ENCODE assay signal across 8 cellular contexts in genomic region chr5:143824851-143825720, GRCh38. TPM values are rescaled to one million over a fixed set of nuclear protein-coding genes. Genes with fewer than 3 reads are reported as not detected.
DNase-seq lines count a peak whose midpoint lies in the region; ATAC-seq and TF ChIP-seq lines count a peak whose summit lies in the region.

No MANE protein-coding gene starts in this region.

- no peaks in the 10 kb centered on the region for H3K4me1 ChIP-seq in NT2/D1 (ENCODE audit: insufficient read depth, insufficient read length)
- H3K4me1 ChIP-seq in esophagus muscularis mucosa: peaks cover 5 to 12% (median 7%) of the 10 kb centered on the region in 4 donors

- H3K27me3 ChIP-seq in NT2/D1 (ENCODE audit: insufficient read depth, insufficient read length): no peaks in the 10 kb centered on the region
- no peaks in the 10 kb centered on the region for H3K27me3 ChIP-seq in esophagus muscularis mucosa

- no peaks in the 10 kb centered on the region for H3K36me3 ChIP-seq in NT2/D1 (ENCODE audit: insufficient read depth, insufficient read length, low read length)
- H3K36me3 ChIP-seq in esophagus muscularis mucosa: no peaks in the 10 kb centered on the region

- H3K9ac ChIP-seq in NT2/D1 (ENCODE audit: insufficient read length, low read depth): no peak overlapping the region

- peaks cover 0 to 3% (median 0%) of the 10 kb centered on the region in 5 donors for H3K27me3 Mint-ChIP-seq in naive thymus-derived CD8-positive, alpha-beta T cell

- no peak overlapping the region for H3K27ac ChIP-seq in esophagus muscularis mucosa (replicated peaks in 1 of 4)

- POLR2A ChIA-PET in naive thymus-derived CD8-positive, alpha-beta T cell (lab: Charles Lee): no interaction called here

- no peaks in the 10 kb centered on the region for H3K9me3 Mint-ChIP-seq in naive thymus-derived CD8-positive, alpha-beta T cell
- no peaks in the 10 kb centered on the region for H3K9me3 Mint-ChIP-seq in stimulated activated effector memory CD8-positive, alpha-beta T cell treated with anti-CD3 and anti-CD28 coated beads, Interleukin-12 subunit alpha, Interleukin-12 subunit beta, amount 100 ng/mL, for 72 hours

- no peak overlapping the region for H3K27ac Mint-ChIP-seq in naive thymus-derived CD8-positive, alpha-beta T cell
- H3K27ac Mint-ChIP-seq in stimulated activated effector memory CD8-positive, alpha-beta T cell treated with anti-CD3 and anti-CD28 coated beads, Interleukin-12 subunit alpha, Interleukin-12 subunit beta, amount 100 ng/mL, for 72 hours: no peak overlapping the region

- H3K9me3 ChIP-seq in NT2/D1 (ENCODE audit: insufficient read depth, low read length): no peaks in the 10 kb centered on the region
- no peaks in the 10 kb centered on the region for H3K9me3 ChIP-seq in esophagus muscularis mucosa

- in situ Hi-C loops in Caki2 (cut with HindIII; ENCODE audit: low pct_unique_long_range_greater_than_20kb, low sequenced_read_pairs): no loop called here

- peak; percentile 58 for DNase-seq in Caki2 (ENCODE audit: low read depth)
- peak; percentile 48 for DNase-seq in HS-5 (ENCODE audit: low read depth)
- peak; percentile 60 for DNase-seq in NT2/D1 (ENCODE audit: low read depth, low spot score)
- peak; percentile 93 for DNase-seq in activated CD8-positive, alpha-beta memory T cell treated with anti-CD3 and anti-CD28 coated beads, Interleukin-2, amount 50 U/mL, for 48 hours
- peak; percentile 94 for DNase-seq in esophagus muscularis mucosa (ENCODE audit: extremely low spot score)
- DNase-seq in naive thymus-derived CD8-positive, alpha-beta T cell: peak; percentile 59 to 88 (median 77)
- peak; percentile 83 to 92 for DNase-seq in stimulated activated effector memory CD8-positive, alpha-beta T cell treated with anti-CD3 and anti-CD28 coated beads, Interleukin-12 subunit alpha, Interleukin-12 subunit beta, amount 100 ng/mL, for 72 hours (ENCODE audit: low spot score in 2 of 2)

- intact Hi-C loops in esophagus muscularis mucosa (cut with DNase I): loop anchor here (2.0 to 10.0 kb wide), 2 partner anchors 420 to 820 kb away; no protein-coding TSS in a partner anchor

- no peaks in the 10 kb centered on the region for H3K36me3 Mint-ChIP-seq in naive thymus-derived CD8-positive, alpha-beta T cell
- H3K36me3 Mint-ChIP-seq in stimulated activated effector memory CD8-positive, alpha-beta T cell treated with anti-CD3 and anti-CD28 coated beads, Interleukin-12 subunit alpha, Interleukin-12 subunit beta, amount 100 ng/mL, for 72 hours: no peaks in the 10 kb centered on the region

- TF ChIP-seq CTCF in esophagus muscularis mucosa (IDR thresholded peaks at IDR 0.05): peak in 2 of 3 experiments; percentile 90 to 96

- no peak overlapping the region for H3K4me3 ChIP-seq in NT2/D1 (ENCODE audit: insufficient read length, low read depth)
- no peak overlapping the region for H3K4me3 ChIP-seq in esophagus muscularis mucosa

- no peak for TF ChIP-seq EP300 in esophagus muscularis mucosa (IDR thresholded peaks at IDR 0.05)

- H3K4me3 Mint-ChIP-seq in naive thymus-derived CD8-positive, alpha-beta T cell: no peak overlapping the region
- no peak overlapping the region for H3K4me3 Mint-ChIP-seq in stimulated activated effector memory CD8-positive, alpha-beta T cell treated with anti-CD3 and anti-CD28 coated beads, Interleukin-12 subunit alpha, Interleukin-12 subunit beta, amount 100 ng/mL, for 72 hours

- peak; percentile 42 for ATAC-seq in GM21360 (IDR thresholded peaks at IDR 0.05; ENCODE audit: unreplicated experiment)
- peak; percentile 92 to 94 for ATAC-seq in naive thymus-derived CD8-positive, alpha-beta T cell
- peak; percentile 79 for ATAC-seq in stimulated activated effector memory CD8-positive, alpha-beta T cell treated with anti-CD3 and anti-CD28 coated beads, Interleukin-12 subunit alpha, Interleukin-12 subunit beta, amount 100 ng/mL, for 72 hours

- 54% methylated on average over 8 of the region's 8 CpGs for WGBS in esophagus muscularis mucosa

- H3K4me1 Mint-ChIP-seq in naive thymus-derived CD8-positive, alpha-beta T cell: peaks cover 3 to 13% (median 9%) of the 10 kb centered on the region in 4 donors
- H3K4me1 Mint-ChIP-seq in stimulated activated effector memory CD8-positive, alpha-beta T cell treated with anti-CD3 and anti-CD28 coated beads, Interleukin-12 subunit alpha, Interleukin-12 subunit beta, amount 100 ng/mL, for 72 hours: peaks cover 15% of the 10 kb centered on the region

- no peak for TF ChIP-seq POLR2A in esophagus muscularis mucosa (IDR thresholded peaks at IDR 0.05; ENCODE audit: low read depth)

RNA-seq across cellular contexts. Expression of gene HMHB1, which starts 13.1 kb away (rescaled TPM):
- total RNA-seq in Caki2 (2014; rRNA removed; shearing (Covaris generic); ENCODE audit: low replicate concordance): not detected in 2 replicates
- not detected for total RNA-seq in esophagus muscularis mucosa
- not detected for total RNA-seq in naive thymus-derived CD8-positive, alpha-beta T cell
- polyA plus RNA-seq in naive thymus-derived CD8-positive, alpha-beta T cell: not detected

Comparison
In these comparisons a context has a peak if more than half of its experiments do, and no peak if none do; other contexts are left out.
1. ATAC-seq: peak in every context shown above with its lines; median percentile 93 in naive thymus-derived CD8-positive, alpha-beta T cell; 79 in stimulated activated effector memory CD8-positive, alpha-beta T cell treated with anti-CD3 and anti-CD28 coated beads, Interleukin-12 subunit alpha, Interleukin-12 subunit beta, amount 100 ng/mL, for 72 hours; 42 in GM21360.